32 cellular contexts compared by ENCODE assay signal in the genomic region with DNA sequence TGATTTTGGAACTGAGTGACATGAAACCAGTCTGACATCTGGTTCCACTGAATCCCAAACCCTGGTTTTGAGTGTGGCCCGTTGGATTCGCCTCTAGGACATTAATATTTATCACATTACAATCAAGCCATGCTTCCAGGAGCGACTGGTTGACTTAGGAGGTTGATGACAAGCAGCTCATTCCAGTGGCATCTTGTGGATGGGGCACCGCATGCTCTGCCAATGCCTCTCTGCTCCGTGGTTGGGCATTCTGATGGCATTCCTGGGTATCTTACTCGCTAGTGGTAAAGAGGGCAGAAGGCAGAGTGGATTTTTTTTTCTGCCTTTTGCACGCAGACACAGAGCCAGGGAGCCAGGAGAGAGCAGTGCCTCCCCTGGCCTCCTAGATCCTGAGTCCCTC. TPM values are rescaled to one million over a fixed set of nuclear protein-coding genes. Genes with fewer than 3 reads are reported as not detected.
"Had no signal": no experiment of that assay in that cellular context is flagged by ENCODE, and none has a peak within 500 bp of the region (broad histone marks: within the 10 kb centered on the region; RNA-seq: fewer than 3 reads in every experiment).

No MANE protein-coding gene starts in this region.

- ATAC-seq: activated naive CD8-positive, alpha-beta T cell treated with anti-CD3 and anti-CD28 coated beads, Interleukin-2, amount 50 U/mL, for 24 hours; activated T-cell treated with anti-CD3 and anti-CD28 coated beads, Interleukin-2, amount 50 U/mL, for 4 hours; PC-3; WTC11 had no signal

- H3K4me1 Mint-ChIP-seq: activated naive CD4-positive, alpha-beta T cell treated with anti-CD3 and anti-CD28 coated beads, Interleukin-2, amount 10 ng/mL, durations not matched to agents 7 days and 5 days; activated naive CD8-positive, alpha-beta T cell treated with anti-CD3 and anti-CD28 coated beads, Interleukin-2, amount 50 U/mL, for 24 hours; central memory CD8-positive, alpha-beta T cell; WTC11 had no signal

- H3K36me3 Mint-ChIP-seq: activated CD4-positive, alpha-beta memory T cell treated with anti-CD3 and anti-CD28 coated beads for 36 hours; activated naive CD4-positive, alpha-beta T cell treated with anti-CD3 and anti-CD28 coated beads, Interleukin-2, amount 10 ng/mL, durations not matched to agents 7 days and 5 days; activated naive CD8-positive, alpha-beta T cell; WTC11 had no signal

- H3K27ac Mint-ChIP-seq: activated CD4-positive, alpha-beta memory T cell treated with anti-CD3 and anti-CD28 coated beads for 36 hours; activated naive CD4-positive, alpha-beta T cell treated with anti-CD3 and anti-CD28 coated beads, Interleukin-2, amount 10 ng/mL, durations not matched to agents 7 days and 5 days; activated naive CD8-positive, alpha-beta T cell; activated naive CD8-positive, alpha-beta T cell treated with anti-CD3 and anti-CD28 coated beads, Interleukin-2, amount 50 U/mL, for 24 hours; activated T-helper 1 cell treated with anti-CD3 and anti-CD28 coated beads, Interleukin-12 subunit alpha, Interleukin-12 subunit beta, Interleukin-2, Interleukin-4 antibody, amounts not matched to agents 30 ng/mL and 10 ng/mL and 1 ng/mL, durations not matched to agents 14 hours and 24 hours and 36 hours; T-helper 1 cell treated with Interleukin-12 subunit alpha and Interleukin-12 subunit beta and Interleukin-4 antibody, amounts not matched to agents 30 μg/mL and 1 μg/mL, for 36 hours; T-helper 2 cell treated with Interferon-gamma antibody and Interleukin-4, amounts not matched to agents 5 μg/mL and 100 μg/mL, for 36 hours; WTC11 had no signal

- H3K36me3 ChIP-seq: brain microvascular endothelial cell, Peyer's patch had no signal

- DNase-seq: activated CD4-positive, alpha-beta memory T cell treated with anti-CD3 and anti-CD28 coated beads for 36 hours; activated CD4-positive, alpha-beta T cell treated with anti-CD3 and anti-CD28 coated beads for 4 hours; activated CD4-positive, alpha-beta T cell treated with anti-CD3 and anti-CD28 coated beads, Interleukin-2, amount 50 U/mL, for 1 hour; activated CD4-positive, CD25-positive, alpha-beta regulatory T cell treated with anti-CD3 and anti-CD28 coated beads, Interleukin-2, amount 50 U/mL, for 72 hours; activated CD8-positive, alpha-beta memory T cell treated with anti-CD3 and anti-CD28 coated beads, Interleukin-2, amount 50 U/mL, for 4 hours; activated gamma-delta T cell treated with Interleukin-2 at 50 U/mL for 16 hours; activated naive CD4-positive, alpha-beta T cell treated with anti-CD3 and anti-CD28 coated beads, Interleukin-2, amount 10 ng/mL, durations not matched to agents 7 days and 5 days; activated naive CD8-positive, alpha-beta T cell treated with anti-CD3 and anti-CD28 coated beads, Interleukin-2, amount 50 U/mL, for 24 hours; activated T-cell treated with anti-CD3 and anti-CD28 coated beads for 4 hours; activated T-cell treated with anti-CD3 and anti-CD28 coated beads, Interleukin-2, amount 50 U/mL, for 4 hours; anterior cingulate cortex; brain microvascular endothelial cell; NCI-H1048; NCI-H1436 treated with DMSO at 0.1 percent for 48 hours; NCI-H1694 treated with DMSO at 0.1 percent for 48 hours; NCI-H2029; NCI-H345; NCI-H524 treated with DMSO at 0.1 percent for 48 hours; PC-3; Peyer's patch; RPMI8226; SIG-M5 had no signal

- H3K27ac ChIP-seq: brain microvascular endothelial cell, Peyer's patch had no signal

- FAIRE-seq: TTC549 had no signal

- H3K4me3 Mint-ChIP-seq: activated CD4-positive, alpha-beta memory T cell treated with anti-CD3 and anti-CD28 coated beads for 36 hours; activated naive CD4-positive, alpha-beta T cell treated with anti-CD3 and anti-CD28 coated beads, Interleukin-2, amount 10 ng/mL, durations not matched to agents 7 days and 5 days; activated naive CD8-positive, alpha-beta T cell; activated naive CD8-positive, alpha-beta T cell treated with anti-CD3 and anti-CD28 coated beads, Interleukin-2, amount 50 U/mL, for 24 hours; activated T-cell treated with anti-CD3 and anti-CD28 coated beads, Interleukin-2, amount 50 U/mL, for 4 hours; activated T-helper 1 cell treated with anti-CD3 and anti-CD28 coated beads, Interleukin-12 subunit alpha, Interleukin-12 subunit beta, Interleukin-2, Interleukin-4 antibody, amounts not matched to agents 30 ng/mL and 10 ng/mL and 1 ng/mL, durations not matched to agents 14 hours and 24 hours and 36 hours; central memory CD8-positive, alpha-beta T cell; T-helper 1 cell treated with Interleukin-12 subunit alpha and Interleukin-12 subunit beta and Interleukin-4 antibody, amounts not matched to agents 30 μg/mL and 1 μg/mL, for 36 hours; T-helper 2 cell treated with Interferon-gamma antibody and Interleukin-4, amounts not matched to agents 5 μg/mL and 100 μg/mL, for 36 hours; WTC11 had no signal

- H3K27me3 ChIP-seq: brain microvascular endothelial cell, Peyer's patch had no signal

- H3K4me1 ChIP-seq: Peyer's patch had no signal

- H3K4me3 ChIP-seq: Peyer's patch had no signal

- H3K9me3 ChIP-seq: Peyer's patch had no signal

- H3K9me3 Mint-ChIP-seq: activated CD4-positive, alpha-beta memory T cell treated with anti-CD3 and anti-CD28 coated beads for 36 hours; activated naive CD4-positive, alpha-beta T cell treated with anti-CD3 and anti-CD28 coated beads, Interleukin-2, amount 10 ng/mL, durations not matched to agents 7 days and 5 days; activated naive CD8-positive, alpha-beta T cell treated with anti-CD3 and anti-CD28 coated beads, Interleukin-2, amount 50 U/mL, for 24 hours; activated T-cell treated with anti-CD3 and anti-CD28 coated beads, Interleukin-2, amount 50 U/mL, for 4 hours; activated T-helper 1 cell treated with anti-CD3 and anti-CD28 coated beads, Interleukin-12 subunit alpha, Interleukin-12 subunit beta, Interleukin-2, Interleukin-4 antibody, amounts not matched to agents 30 ng/mL and 10 ng/mL and 1 ng/mL, durations not matched to agents 14 hours and 24 hours and 36 hours; central memory CD8-positive, alpha-beta T cell; T-helper 1 cell treated with Interleukin-12 subunit alpha and Interleukin-12 subunit beta and Interleukin-4 antibody, amounts not matched to agents 30 μg/mL and 1 μg/mL, for 36 hours; T-helper 2 cell treated with Interferon-gamma antibody and Interleukin-4, amounts not matched to agents 5 μg/mL and 100 μg/mL, for 36 hours; WTC11 had no signal

RNA-seq across cellular contexts. Expression of gene CACNG4, which starts 31.4 kb away (rescaled TPM):
- total RNA-seq: activated CD4-positive, alpha-beta memory T cell treated with anti-CD3 and anti-CD28 coated beads for 36 hours; activated T-helper 1 cell treated with anti-CD3 and anti-CD28 coated beads, Interleukin-12 subunit alpha, Interleukin-12 subunit beta, Interleukin-2, Interleukin-4 antibody, amounts not matched to agents 30 ng/mL and 10 ng/mL and 1 ng/mL, durations not matched to agents 14 hours and 24 hours and 36 hours; MCF 10A had no signal

RNA-seq across cellular contexts. Expression of gene CACNG1, which starts 48.4 kb away (rescaled TPM):
- total RNA-seq: activated CD4-positive, alpha-beta memory T cell treated with anti-CD3 and anti-CD28 coated beads for 36 hours; activated T-cell treated with anti-CD3 and anti-CD28 coated beads, Interleukin-2, amount 50 U/mL, for 4 hours; activated T-helper 1 cell treated with anti-CD3 and anti-CD28 coated beads, Interleukin-12 subunit alpha, Interleukin-12 subunit beta, Interleukin-2, Interleukin-4 antibody, amounts not matched to agents 30 ng/mL and 10 ng/mL and 1 ng/mL, durations not matched to agents 14 hours and 24 hours and 36 hours; chondrocyte; MCF 10A; NCI-H460; PC-3; Peyer's patch; WTC11 had no signal
